8 cellular contexts compared by ENCODE assay signal in genomic region chr2:16756831-16757644, GRCh38.
A peak's percentile ranks its signal among the peaks of the same experiment; 100 is the strongest.
DNase-seq lines count a peak whose midpoint lies in the region; ATAC-seq, FAIRE-seq and TF ChIP-seq lines count a peak whose summit lies in the region.

No MANE protein-coding gene starts in this region.

- H3K4me1 ChIP-seq in DND-41 (ENCODE audit: insufficient read depth, low read length) (no peaks in the 10 kb centered on the region), neutrophil (ENCODE audit: control insufficient read depth in 1 of 2, insufficient read depth in 1 of 2, low read depth in 1 of 2, low read length in 1 of 2) (peaks cover 8 to 16% of the 10 kb centered on the region in 2 experiments), suprapubic skin (no peaks in the 10 kb centered on the region)

- TF ChIP-seq CTCF in DND-41 (IDR thresholded peaks at IDR 0.05; ENCODE audit: borderline replicate concordance, extremely low read depth, low read length, poor library complexity, severe bottlenecking) (peak; percentile 92), foreskin fibroblast (IDR thresholded peaks at IDR 0.05; ENCODE audit: low read depth, low read length) (peak; percentile 73), neutrophil (IDR thresholded peaks at IDR 0.05) (peak; percentile 88), suprapubic skin (IDR thresholded peaks at IDR 0.05) (peak; percentile 73 to 87)

- no peak overlapping the region for H3K9ac ChIP-seq in DND-41 (ENCODE audit: low read depth, low read length)

- H3K36me3 ChIP-seq in DND-41 (ENCODE audit: insufficient read depth, low read length) (no peaks in the 10 kb centered on the region), neutrophil (no peaks in the 10 kb centered on the region), suprapubic skin (no peaks in the 10 kb centered on the region)

- H3K4me2 ChIP-seq in DND-41 (ENCODE audit: insufficient read depth, low read length): no peak overlapping the region

- TF ChIP-seq EP300 in Ishikawa (IDR thresholded peaks at IDR 0.05; ENCODE audit: borderline replicate concordance) (no peak), suprapubic skin (IDR thresholded peaks at IDR 0.05) (no peak)

- ATAC-seq in DND-41 (ENCODE audit: insufficient read depth, low read depth): peak; percentile 95
- ATAC-seq in GM21529 (IDR thresholded peaks at IDR 0.05; ENCODE audit: unreplicated experiment): peak; percentile 96

- FAIRE-seq in RCC 7860 (lab: Jason Lieb, UNC): peak; percentile 39

- no peak overlapping the region for H2AFZ ChIP-seq in DND-41 (ENCODE audit: low read depth, low read length)

- no peak overlapping the region for H3K4me3 ChIP-seq in DND-41 (ENCODE audit: low read depth in 1 of 2, low read length in 2 of 2)
- no peak overlapping the region for H3K4me3 ChIP-seq in foreskin fibroblast (ENCODE audit: low read depth in 1 of 2, low read length in 2 of 2)
- H3K4me3 ChIP-seq in neutrophil (ENCODE audit: low read depth in 1 of 2, low read length in 1 of 2): no peak overlapping the region
- H3K4me3 ChIP-seq in suprapubic skin: no peak overlapping the region

- no peaks in the 10 kb centered on the region for H3K9me3 ChIP-seq in DND-41 (ENCODE audit: insufficient read depth, low read length, severe bottlenecking)
- H3K9me3 ChIP-seq in neutrophil: no peaks in the 10 kb centered on the region
- H3K9me3 ChIP-seq in suprapubic skin: no peaks in the 10 kb centered on the region

- H4K20me1 ChIP-seq in DND-41 (ENCODE audit: insufficient read depth, low read length): no peaks in the 10 kb centered on the region

- H3K27me3 ChIP-seq in DND-41 (ENCODE audit: insufficient read depth, low read length, poor library complexity) (no peaks in the 10 kb centered on the region), neutrophil (no peaks in the 10 kb centered on the region), suprapubic skin (no peaks in the 10 kb centered on the region)

- TF ChIP-seq RAD21 in Ishikawa (IDR thresholded peaks at IDR 0.05; ENCODE audit: low read depth): peak; percentile 100

- H3K27ac ChIP-seq in DND-41 (ENCODE audit: low read length) (no peak overlapping the region), neutrophil (no peak overlapping the region), suprapubic skin (no peak overlapping the region)

- DNase-seq in DND-41: peak; percentile 65
- DNase-seq in RCC 7860 (ENCODE audit: low spot score): peak; percentile 42
- DNase-seq in activated T-helper 1 cell treated with anti-CD3 and anti-CD28 coated beads, Interleukin-2, amount 50 U/mL, for 16 hours (ENCODE audit: low read depth in 1 of 2, low spot score in 1 of 2): peak; percentile 14 to 19
- peak; percentile 16 to 69 for DNase-seq in foreskin fibroblast
- DNase-seq in suprapubic skin (ENCODE audit: low spot score in 2 of 2): peak; percentile 75 to 83

- no peaks in the 10 kb centered on the region for H3K79me2 ChIP-seq in DND-41 (ENCODE audit: insufficient read depth, low read length)

- no peak for TF ChIP-seq POLR2A in suprapubic skin (IDR thresholded peaks at IDR 0.05)

- WGBS in suprapubic skin: 25% methylated on average over 21 of the region's 21 CpGs

TF ChIP-seq in Ishikawa, 13 proteins besides CTCF, POLR2A, EP300 and RAD21:
- TF ChIP-seq TEAD4 (IDR thresholded peaks at IDR 0.05): peak; percentile 32; the same call in 1 of the 2 replicates
- TF ChIP-seq ZBTB7A (IDR thresholded peaks at IDR 0.05; ENCODE audit: low read depth): no peak

Comparison
In these comparisons a context has a peak if more than half of its experiments do, and no peak if none do; other contexts are left out.
1. DNase-seq: peak in every context shown above with its lines; median percentile 79 in suprapubic skin; 65 in DND-41; 42 in foreskin fibroblast; 42 in RCC 7860; 16 in activated T-helper 1 cell treated with anti-CD3 and anti-CD28 coated beads, Interleukin-2, amount 50 U/mL, for 16 hours.